In the genomic region with DNA sequence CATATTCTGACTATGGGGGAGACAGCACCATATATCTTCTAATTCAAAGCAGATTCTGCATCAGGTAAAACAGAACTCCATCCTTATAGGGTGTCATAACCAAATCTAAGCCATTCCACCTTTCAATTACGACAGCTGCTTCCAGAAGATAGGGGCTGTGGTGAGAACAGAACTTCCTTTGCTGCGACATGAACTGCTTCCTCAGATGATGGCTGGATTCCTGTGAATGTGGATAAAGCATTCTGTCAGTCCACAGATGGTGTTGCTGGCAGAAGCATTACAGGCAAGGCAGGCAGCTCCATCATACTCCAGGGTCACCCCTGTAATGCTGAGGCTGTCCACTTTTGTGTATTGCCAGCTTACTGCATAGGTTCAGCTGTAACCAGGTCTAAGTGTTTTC, we compare ENCODE assay signal across 14 cellular contexts.
DNase-seq lines count a peak whose midpoint lies in the region; ATAC-seq and TF ChIP-seq lines count a peak whose summit lies in the region.
"Had no signal": no experiment of that assay in that cellular context is flagged by ENCODE, and none has a peak within 500 bp of the region (broad histone marks: within the 10 kb centered on the region; RNA-seq: fewer than 3 reads in every experiment).

No MANE protein-coding gene starts in this region.

- CTCF ChIA-PET in OCI-LY7 (lab: Charles Lee; ENCODE audit: unreplicated experiment): no interaction called here

- no peaks in the 10 kb centered on the region for H4K20me1 ChIP-seq in OCI-LY7 (ENCODE audit: insufficient read depth, low read length)

- no peak overlapping the region for H3K4me3 ChIP-seq in OCI-LY7 (ENCODE audit: low read depth, low read length, poor library complexity, severe bottlenecking)
- H3K4me3 ChIP-seq: GM12878, HAP-1 had no signal

- H3K4me1 Mint-ChIP-seq in endothelial cell (ENCODE audit: unreplicated experiment): peaks cover 14% of the 10 kb centered on the region

- peak overlapping the region; percentile 20 for H3K27ac ChIP-seq in KOPT-K1 (ENCODE audit: low read depth, low read length, poor library complexity, severe bottlenecking)
- H3K27ac ChIP-seq in OCI-LY7 (ENCODE audit: low read depth, low read length, poor library complexity, severe bottlenecking): no peak overlapping the region
- H3K27ac ChIP-seq: 22Rv1 had no signal

- H3K9me3 Mint-ChIP-seq in endothelial cell (ENCODE audit: unreplicated experiment): no peaks in the 10 kb centered on the region
- H3K9me3 Mint-ChIP-seq: CD8-positive, alpha-beta T cell had no signal

- no peaks in the 10 kb centered on the region for H3K4me1 ChIP-seq in OCI-LY7 (ENCODE audit: insufficient read depth, low read length, poor library complexity, severe bottlenecking)
- H3K4me1 ChIP-seq: HAP-1 had no signal

- TF ChIP-seq CTCF in endothelial cell (IDR thresholded peaks at IDR 0.05; ENCODE audit: unreplicated experiment) (no peak), OCI-LY7 (conservative IDR thresholded peaks at IDR 0.05; ENCODE audit: low read length) (no peak)

- no peaks in the 10 kb centered on the region for H3K27me3 Mint-ChIP-seq in endothelial cell (ENCODE audit: unreplicated experiment)

- no peak overlapping the region for H3K27ac Mint-ChIP-seq in endothelial cell (ENCODE audit: unreplicated experiment)
- H3K27ac Mint-ChIP-seq: CD8-positive, alpha-beta T cell had no signal

- ATAC-seq in GM18498 (IDR thresholded peaks at IDR 0.05; ENCODE audit: unreplicated experiment) (no peak), esophagus mucosa (no peak), GM18502 (IDR thresholded peaks at IDR 0.05; ENCODE audit: poor library complexity, unreplicated experiment) (no peak)
- ATAC-seq: CD8-positive, alpha-beta T cell; GM12878 had no signal

- intact Hi-C loops in OCI-LY7 (cut with micrococcal nuclease; ENCODE audit: unreplicated experiment): no loop called here

- no peaks in the 10 kb centered on the region for H3K36me3 ChIP-seq in KOPT-K1 (ENCODE audit: insufficient read depth, low read length)
- no peaks in the 10 kb centered on the region for H3K36me3 ChIP-seq in OCI-LY7 (ENCODE audit: insufficient read depth, low read length)
- H3K36me3 ChIP-seq: HAP-1 had no signal

- BruUV-seq in OCI-LY7 (replicated peaks; lab: Mats Ljungman, UMichigan): no TSS peak

- H2AFZ ChIP-seq in OCI-LY7 (ENCODE audit: low read length): no peak overlapping the region

- H3K4me3 Mint-ChIP-seq in endothelial cell (ENCODE audit: unreplicated experiment): no peak overlapping the region
- H3K4me3 Mint-ChIP-seq: CD14-positive monocyte; CD8-positive, alpha-beta T cell had no signal

- DNase-seq in CMK (ENCODE audit: low read depth) (peak; percentile 99), UCSD-AML1 (lab: John Stamatoyannopoulos, UW; ENCODE audit: unreplicated experiment) (peak; percentile 54), endothelial cell (ENCODE audit: low spot score) (peak; percentile 66), OCI-LY7 (ENCODE audit: low spot score) (no peak)
- DNase-seq: CD8-positive, alpha-beta T cell; DMS53 had no signal

- H3K79me2 ChIP-seq in OCI-LY7 (ENCODE audit: insufficient read depth, low read depth, low read length): no peaks in the 10 kb centered on the region

- H3K4me2 ChIP-seq in OCI-LY7 (ENCODE audit: low read length): no peak overlapping the region

- H3K36me3 Mint-ChIP-seq in endothelial cell (ENCODE audit: low read depth, unreplicated experiment): no peaks in the 10 kb centered on the region
- H3K36me3 Mint-ChIP-seq: CD14-positive monocyte; CD8-positive, alpha-beta T cell had no signal

- POLR2A ChIA-PET in OCI-LY7 (lab: Charles Lee): no interaction called here

- no peaks in the 10 kb centered on the region for H3K9me2 ChIP-seq in OCI-LY7 (ENCODE audit: insufficient read depth, low read length)

- H3K9me3 ChIP-seq in KOPT-K1 (ENCODE audit: insufficient read depth, low read length, poor library complexity, severe bottlenecking): no peaks in the 10 kb centered on the region
- H3K9me3 ChIP-seq in OCI-LY7 (ENCODE audit: low read length): no peaks in the 10 kb centered on the region
- H3K9me3 ChIP-seq: HAP-1 had no signal
